ENCODE assay signal across 33 cellular contexts in genomic region chr2:169300617-169301530, GRCh38.
DNase-seq lines count a peak whose midpoint lies in the region; ATAC-seq, FAIRE-seq and TF ChIP-seq lines count a peak whose summit lies in the region.
"Had no signal": no experiment of that assay in that cellular context is flagged by ENCODE, and none has a peak within 500 bp of the region (broad histone marks: within the 10 kb centered on the region; RNA-seq: fewer than 3 reads in every experiment).

No MANE protein-coding gene starts in this region.

- H3K27ac ChIP-seq in HEK293 (ENCODE audit: extremely low read depth, low read depth, low read length) (no peak overlapping the region), H1 (ENCODE audit: low read depth, low read length) (no peak overlapping the region)
- H3K27ac ChIP-seq: BLaER1, upper lobe of right lung had no signal

- no peak overlapping the region for H3K9ac ChIP-seq in H1 (replicated peaks in 1 of 4; ENCODE audit: extremely low read depth in 1 of 4, low read depth in 3 of 4, low read length in 3 of 4)
- H3K9ac ChIP-seq: BLaER1 had no signal

- peak overlapping the region; percentile 87 for H3K27ac Mint-ChIP-seq in progenitor cell of endocrine pancreas
- H3K27ac Mint-ChIP-seq: activated naive CD8-positive, alpha-beta T cell treated with anti-CD3 and anti-CD28 coated beads, Interleukin-2, amount 50 U/mL, for 24 hours; HFFc6; mesothelial cell of epicardium; naive thymus-derived CD4-positive, alpha-beta T cell; stimulated activated effector memory CD8-positive, alpha-beta T cell treated with anti-CD3 and anti-CD28 coated beads, Interleukin-12 subunit alpha, Interleukin-12 subunit beta, amount 100 ng/mL, for 72 hours; T-helper 1 cell treated with Interleukin-12 subunit alpha and Interleukin-12 subunit beta and Interleukin-4 antibody, amounts not matched to agents 30 μg/mL and 1 μg/mL, for 36 hours had no signal

- POLR2A ChIA-PET in HEK293 (lab: Yijun Ruan, JAX) (interaction anchor here (0.6 kb wide), 1 partner anchor 71 kb away, joined by 3 read pairs; no protein-coding TSS in a partner anchor), H1 (lab: Charles Lee; ENCODE audit: partially characterized antibody) (interaction anchor here (0.5 to 0.6 kb wide), 2 partner anchors 16 to 281 kb away, joined by 3 read pairs; no protein-coding TSS in a partner anchor)

- CTCF ChIA-PET in HEK293 (lab: Yijun Ruan, JAX) = interaction anchor here (0.6 to 0.7 kb wide), 5 partner anchors 9 to 169 kb away, joined by 3 to 4 read pairs (median 3); no protein-coding TSS in a partner anchor
- CTCF ChIA-PET in H1 (lab: Charles Lee; ENCODE audit: partially characterized antibody) = interaction anchor here (0.5 to 1.8 kb wide), 2 partner anchors 22 to 27 kb away, joined by 4 to 7 read pairs; no protein-coding TSS in a partner anchor

- FAIRE-seq in H1 (lab: Jason Lieb, UNC) = peak; percentile 28
- FAIRE-seq: frontal cortex, GM12891, HTR-8/SVneo, kidney had no signal

- H3K36me3 Mint-ChIP-seq in progenitor cell of endocrine pancreas (ENCODE audit: insufficient read depth) = peaks cover 7% of the 10 kb centered on the region
- H3K36me3 Mint-ChIP-seq: naive thymus-derived CD4-positive, alpha-beta T cell; stimulated activated effector memory CD8-positive, alpha-beta T cell treated with anti-CD3 and anti-CD28 coated beads, Interleukin-12 subunit alpha, Interleukin-12 subunit beta, amount 100 ng/mL, for 72 hours had no signal

- H3K14ac ChIP-seq in H1 (ENCODE audit: insufficient read length) = no peak overlapping the region

- H3K79me2 ChIP-seq in H1 (ENCODE audit: control insufficient read depth in 1 of 2, insufficient read depth in 2 of 2, low read length in 2 of 2) = no peaks in the 10 kb centered on the region

- H3K56ac ChIP-seq in H1 (replicated peaks; ENCODE audit: insufficient read length, low read depth, low read length) = no peak overlapping the region

- peaks cover 42% of the 10 kb centered on the region for H3K4me1 Mint-ChIP-seq in progenitor cell of endocrine pancreas (ENCODE audit: low read depth)
- H3K4me1 Mint-ChIP-seq: activated naive CD8-positive, alpha-beta T cell treated with anti-CD3 and anti-CD28 coated beads, Interleukin-2, amount 50 U/mL, for 24 hours; central memory CD8-positive, alpha-beta T cell; naive thymus-derived CD4-positive, alpha-beta T cell; stimulated activated effector memory CD8-positive, alpha-beta T cell treated with anti-CD3 and anti-CD28 coated beads, Interleukin-12 subunit alpha, Interleukin-12 subunit beta, amount 100 ng/mL, for 72 hours had no signal

- no peaks in the 10 kb centered on the region for H3K27me3 Mint-ChIP-seq in progenitor cell of endocrine pancreas

- no peak for TF ChIP-seq RAD21 in H1 (IDR thresholded peaks at IDR 0.05 in 1 of 2, conservative IDR thresholded peaks at IDR 0.05 in 1 of 2; ENCODE audit: low read depth in 2 of 2, low read length in 2 of 2)

- WGBS in H1 (ENCODE audit: extremely low coverage in 1 of 2, insufficient coverage in 1 of 2, insufficient read length in 1 of 2, insufficient replicate concordance in 2 of 2, low coverage in 1 of 2, low lambda C conversion rate in 2 of 2, missing lambda C conversion rate in 1 of 2), 2 experiments = 58% methylated on average over 5 of the region's 5 CpGs; no CpG with 5 or more reads in 1 of the 2 experiments

- H3K4me1 ChIP-seq in HEK293 (ENCODE audit: control insufficient read depth, insufficient read depth, low read length) (no peaks in the 10 kb centered on the region), H1 (replicated peaks in 1 of 4; ENCODE audit: control insufficient read depth in 3 of 4, insufficient read depth in 4 of 4, low read length in 3 of 4) (peaks cover 0 to 6% (median 5%) of the 10 kb centered on the region in 4 experiments; a peak in 6 of 7 replicates), mucosa of descending colon (ENCODE audit: low read depth) (no peaks in the 10 kb centered on the region)
- H3K4me1 ChIP-seq: upper lobe of right lung had no signal

- H2BK5ac ChIP-seq in H1 (ENCODE audit: low read depth, low read length) = no peak overlapping the region

- H2BK120ac ChIP-seq in H1 (replicated peaks; ENCODE audit: low read depth, low read length) = no peak overlapping the region

- DNase-seq in NCI-H69 (lab: John Stamatoyannopoulos, UW) (peak; percentile 75), H1 (ENCODE audit: low read depth in 1 of 2, low spot score in 2 of 2) (no peak), progenitor cell of endocrine pancreas (ENCODE audit: low spot score, unreplicated experiment) (no peak), cerebellar nuclear complex (lab: John Stamatoyannopoulos, UW) (no peak), mucosa of descending colon (no peak)
- DNase-seq: activated CD4-positive, alpha-beta T cell treated with anti-CD3 and anti-CD28 coated beads, Interleukin-2, amount 50 U/mL, for 48 hours; activated CD8-positive, alpha-beta memory T cell treated with anti-CD3 and anti-CD28 coated beads, Interleukin-2, amount 50 U/mL, for 4 hours; activated naive CD4-positive, alpha-beta T cell; activated naive CD8-positive, alpha-beta T cell treated with anti-CD3 and anti-CD28 coated beads, Interleukin-2, amount 50 U/mL, for 24 hours; dermis blood vessel endothelial cell; DMS153; HFFc6; KBM-7; kidney; naive thymus-derived CD4-positive, alpha-beta T cell; NCI-H1436 treated with DMSO at 0.1 percent for 48 hours; NCI-H524; occipital lobe; Right ventricle myocardium superior; upper lobe of right lung had no signal

- H3K9me3 Mint-ChIP-seq in progenitor cell of endocrine pancreas (ENCODE audit: low read depth) = no peaks in the 10 kb centered on the region
- H3K9me3 Mint-ChIP-seq: activated naive CD8-positive, alpha-beta T cell treated with anti-CD3 and anti-CD28 coated beads, Interleukin-2, amount 50 U/mL, for 24 hours; central memory CD8-positive, alpha-beta T cell; stimulated activated effector memory CD8-positive, alpha-beta T cell treated with anti-CD3 and anti-CD28 coated beads, Interleukin-12 subunit alpha, Interleukin-12 subunit beta, amount 100 ng/mL, for 72 hours; T-helper 1 cell treated with Interleukin-12 subunit alpha and Interleukin-12 subunit beta and Interleukin-4 antibody, amounts not matched to agents 30 μg/mL and 1 μg/mL, for 36 hours had no signal

- H4K91ac ChIP-seq in H1 (replicated peaks; ENCODE audit: insufficient read length, low read length) = no peak overlapping the region

- H3K79me1 ChIP-seq in H1 (ENCODE audit: low read depth, low read length) = no peaks in the 10 kb centered on the region

- no peak overlapping the region for H2BK15ac ChIP-seq in H1 (ENCODE audit: low read length)

- H3K27me3 ChIP-seq in H1 (replicated peaks in 1 of 4; ENCODE audit: control insufficient read depth in 3 of 4, extremely low read depth in 1 of 4, insufficient read depth in 3 of 4, low read length in 3 of 4) = no peaks in the 10 kb centered on the region
- H3K27me3 ChIP-seq: BLaER1, upper lobe of right lung had no signal

- TF ChIP-seq CTCF in HEK293 (tag by site-specific recombination; IDR thresholded peaks at IDR 0.05) (no peak), H1 (IDR thresholded peaks at IDR 0.05; ENCODE audit: control extremely low read depth in 1 of 3, insufficient read depth in 1 of 3, low read depth in 1 of 3, low read length in 3 of 3) (no peak), progenitor cell of endocrine pancreas (IDR thresholded peaks at IDR 0.05; ENCODE audit: unreplicated experiment) (no peak), mucosa of descending colon (IDR thresholded peaks at IDR 0.05) (no peak)

- no peaks in the 10 kb centered on the region for H3K9me3 ChIP-seq in HEK293 (ENCODE audit: control insufficient read depth, insufficient read depth, low read depth, low read length)
- H3K9me3 ChIP-seq in H1 (ENCODE audit: insufficient read depth in 2 of 2, low read depth in 1 of 2, low read length in 1 of 2) = no peaks in the 10 kb centered on the region
- no peaks in the 10 kb centered on the region for H3K9me3 ChIP-seq in mucosa of descending colon
- H3K9me3 ChIP-seq: BLaER1, upper lobe of right lung had no signal

- no peaks in the 10 kb centered on the region for H3K23me2 ChIP-seq in H1 (ENCODE audit: low read depth, low read length)

- H3K36me3 ChIP-seq in HEK293 (ENCODE audit: control insufficient read depth in 2 of 2, insufficient read depth in 1 of 2, low read length in 2 of 2) (peaks cover 0 to 4% of the 10 kb centered on the region in 2 experiments; a peak in 1 of 3 replicates), H1 (ENCODE audit: control insufficient read depth in 2 of 4, insufficient read depth in 4 of 4, low read length in 3 of 4) (no peaks in the 10 kb centered on the region), mucosa of descending colon (ENCODE audit: low read depth) (no peaks in the 10 kb centered on the region)
- H3K36me3 ChIP-seq: BLaER1, upper lobe of right lung had no signal

- no peak overlapping the region for H3K4me3 Mint-ChIP-seq in progenitor cell of endocrine pancreas (ENCODE audit: low read depth)
- H3K4me3 Mint-ChIP-seq: activated naive CD8-positive, alpha-beta T cell treated with anti-CD3 and anti-CD28 coated beads, Interleukin-2, amount 50 U/mL, for 24 hours; central memory CD8-positive, alpha-beta T cell; HFFc6; mesothelial cell of epicardium; naive thymus-derived CD4-positive, alpha-beta T cell; stimulated activated effector memory CD8-positive, alpha-beta T cell treated with anti-CD3 and anti-CD28 coated beads, Interleukin-12 subunit alpha, Interleukin-12 subunit beta, amount 100 ng/mL, for 72 hours; T-helper 1 cell treated with Interleukin-12 subunit alpha and Interleukin-12 subunit beta and Interleukin-4 antibody, amounts not matched to agents 30 μg/mL and 1 μg/mL, for 36 hours had no signal

- H4K20me1 ChIP-seq in H1 (replicated peaks in 1 of 2; ENCODE audit: control insufficient read depth in 1 of 2, insufficient read depth in 2 of 2, low read length in 2 of 2) = no peaks in the 10 kb centered on the region
- H4K20me1 ChIP-seq: BLaER1 had no signal

- no peak overlapping the region for H3K4ac ChIP-seq in H1 (replicated peaks; ENCODE audit: insufficient read length, low read depth, low read length)

- ATAC-seq in GM21529 (IDR thresholded peaks at IDR 0.05; ENCODE audit: unreplicated experiment) (no peak), mucosa of descending colon (no peak), GM18861 (IDR thresholded peaks at IDR 0.05; ENCODE audit: unreplicated experiment) (no peak)
- ATAC-seq: activated naive CD8-positive, alpha-beta T cell treated with anti-CD3 and anti-CD28 coated beads, Interleukin-2, amount 50 U/mL, for 24 hours; naive thymus-derived CD4-positive, alpha-beta T cell; Panc1; SK-N-SH treated with all-trans-retinoic acid at 6 μM for 48 hours; stimulated activated effector memory CD8-positive, alpha-beta T cell treated with anti-CD3 and anti-CD28 coated beads, Interleukin-12 subunit alpha, Interleukin-12 subunit beta, amount 100 ng/mL, for 72 hours; upper lobe of right lung had no signal

- no peak for TF ChIP-seq EP300 in H1 (IDR thresholded peaks at IDR 0.05; ENCODE audit: borderline replicate concordance in 1 of 2, low read depth in 2 of 2, low read length in 2 of 2)

- H3K18ac ChIP-seq in H1 (ENCODE audit: extremely low read depth, low read length) = no peak overlapping the region

- H2BK20ac ChIP-seq in H1 (ENCODE audit: low read length) = no peak overlapping the region

- no peak overlapping the region for H2AK5ac ChIP-seq in H1 (ENCODE audit: low read depth, low read length)

- H2BK12ac ChIP-seq in H1 (ENCODE audit: low read depth, low read length) = no peak overlapping the region

- H3K4me3 ChIP-seq in HEK293 (ENCODE audit: low read depth, low read length) (no peak overlapping the region), H1 (ENCODE audit: extremely low read depth in 1 of 4, insufficient read depth in 2 of 4, low read depth in 3 of 4, low read length in 4 of 4) (no peak overlapping the region), mucosa of descending colon (no peak overlapping the region)
- H3K4me3 ChIP-seq: BLaER1, upper lobe of right lung had no signal

- intact Hi-C loops in mucosa of descending colon (cut with DNase I, micrococcal nuclease) = no loop called here

- no peak overlapping the region for H3K23ac ChIP-seq in H1 (ENCODE audit: insufficient read length)

- no peak for TF ChIP-seq POLR2A in H1 (IDR thresholded peaks at IDR 0.05; ENCODE audit: control extremely low read depth in 1 of 2, low read depth in 2 of 2, low read length in 2 of 2)

- H2AFZ ChIP-seq in H1 (ENCODE audit: low read length) = no peak overlapping the region

- peak overlapping the region in 1 of 2 experiments; percentile 12; a peak in 1 of 4 replicates for H3K4me2 ChIP-seq in H1 (ENCODE audit: insufficient read depth in 1 of 2, low read depth in 2 of 2, low read length in 2 of 2)
- H3K4me2 ChIP-seq: BLaER1 had no signal

- no peak overlapping the region for H4K5ac ChIP-seq in H1 (ENCODE audit: insufficient read length, low read depth, low read length)

- H4K8ac ChIP-seq in H1 (ENCODE audit: extremely low read depth, insufficient read depth, low read length) = no peak overlapping the region
